22 cellular contexts compared by ENCODE assay signal in genomic region chr20:61424628-61425420, GRCh38.
"Had no signal": no experiment of that assay in that cellular context is flagged by ENCODE, and none has a peak within 500 bp of the region (broad histone marks: within the 10 kb centered on the region; RNA-seq: fewer than 3 reads in every experiment).

No MANE protein-coding gene starts in this region.

- H3K4me3 ChIP-seq: dorsolateral prefrontal cortex, lung, pancreas, right lobe of liver, smooth muscle cell, suprapubic skin, thyroid gland, vagina had no signal

- H3K9me3 ChIP-seq: pancreas, right lobe of liver, thyroid gland, vagina had no signal

- H3K36me3 ChIP-seq: neutrophil, pancreas, right lobe of liver, suprapubic skin, thyroid gland, vagina had no signal

- H3K27me3 ChIP-seq: dorsolateral prefrontal cortex, neutrophil, pancreas, right lobe of liver, thyroid gland, vagina had no signal

- H3K27ac ChIP-seq: dorsolateral prefrontal cortex, neutrophil, pancreas, right lobe of liver, suprapubic skin, thyroid gland, vagina had no signal

- DNase-seq: effector CD4-positive, alpha-beta T cell; hypothalamus; immature natural killer cell; islet precursor cell; left ventricle myocardium superior; natural killer cell; pancreas; right lobe of liver; stimulated activated CD4-positive, alpha-beta T cell treated with anti-CD3 and anti-CD28 coated beads, Interleukin-12 subunit alpha, Interleukin-12 subunit beta, amount 100 ng/mL, for 4 hours; stimulated activated CD4-positive, alpha-beta T cell treated with anti-CD3 and anti-CD28 coated beads, Interleukin-1b, Interleukin-23, amount 100 ng/mL, for 48 hours; stimulated activated CD4-positive, alpha-beta T cell treated with anti-CD3 and anti-CD28 coated beads, Interleukin-4, amount 100 ng/mL, for 1 hour; stimulated activated CD8-positive, alpha-beta memory T cell treated with anti-CD3 and anti-CD28 coated beads, Interleukin-4, amount 100 ng/mL, for 48 hours; stimulated activated naive CD4-positive, alpha-beta T cell; stimulated activated naive CD8-positive, alpha-beta T cell treated with anti-CD3 and anti-CD28 coated beads, Interleukin-15, amount 100 ng/mL, for 72 hours; thyroid gland; trophoblast cell had no signal

- H3K4me1 ChIP-seq: pancreas, right lobe of liver, suprapubic skin, thyroid gland, vagina had no signal
